8 cellular contexts compared by ENCODE assay signal in the genomic region with DNA sequence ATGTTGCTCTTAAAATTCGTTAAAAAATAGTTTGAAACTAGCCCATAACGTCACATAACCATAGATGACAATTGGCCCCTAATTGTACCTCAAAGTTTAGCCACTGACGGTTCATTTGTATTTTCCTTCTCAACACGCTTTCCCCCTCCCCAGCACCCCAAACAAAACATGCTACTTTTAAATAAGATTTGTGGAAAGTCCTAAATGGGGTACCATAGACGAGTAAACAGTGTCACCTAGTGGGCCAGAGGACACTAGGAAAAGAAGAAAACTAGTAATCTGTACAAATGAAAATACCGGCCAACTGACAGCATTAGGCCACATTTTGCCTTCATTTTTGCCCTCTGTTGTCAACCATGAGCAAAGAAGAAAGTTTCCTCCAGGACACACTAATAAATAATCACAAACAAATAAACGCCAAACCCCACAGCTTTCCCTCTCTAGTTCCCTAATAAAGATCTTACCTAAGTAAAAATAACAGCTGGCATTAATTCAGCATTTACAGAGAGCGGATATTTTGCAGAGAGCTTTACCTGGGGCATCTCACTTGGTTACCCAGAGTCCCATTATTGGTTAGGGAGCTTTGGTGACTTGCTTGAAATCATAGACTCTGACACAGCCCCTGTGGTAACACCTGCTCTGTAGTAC.
DNase-seq lines count a peak whose midpoint lies in the region; ATAC-seq and TF ChIP-seq lines count a peak whose summit lies in the region.

No MANE protein-coding gene starts in this region.

- H3K4me3 ChIP-seq in epithelial cell of esophagus (ENCODE audit: low read length): no peak overlapping the region
- H3K4me3 ChIP-seq in retinal pigment epithelial cell (ENCODE audit: low read length): no peak overlapping the region

- TF ChIP-seq CTCF in epithelial cell of esophagus (IDR thresholded peaks at IDR 0.05; ENCODE audit: insufficient read depth, low read depth, low read length, missing control alignments) (peak; percentile 72), retinal pigment epithelial cell (conservative IDR thresholded peaks at IDR 0.05; ENCODE audit: low read depth, low read length) (peak; percentile 71)

- DNase-seq in NOMO-1 treated with DMSO at 0.1 percent for 48 hours (lab: John Stamatoyannopoulos, UW; ENCODE audit: unreplicated experiment): peak; percentile 17
- DNase-seq in NOMO-1 treated with dmso at 0.1 percent for 144 hours (lab: John Stamatoyannopoulos, UW; ENCODE audit: unreplicated experiment): no peak
- peak; percentile 88 for DNase-seq in NCI-H69 (lab: John Stamatoyannopoulos, UW)
- DNase-seq in epithelial cell of esophagus (ENCODE audit: low read depth): peak; percentile 67
- DNase-seq in retinal pigment epithelial cell (ENCODE audit: low read depth): no peak
- DNase-seq in SIG-M5 (lab: John Stamatoyannopoulos, UW): no peak
- DNase-seq in central memory CD4-positive, alpha-beta T cell: no peak

- no peak for ATAC-seq in HG03565 (IDR thresholded peaks at IDR 0.05; ENCODE audit: unreplicated experiment)

Comparison
In these comparisons a context has a peak if more than half of its experiments do, and no peak if none do; other contexts are left out.
1. DNase-seq: peak in NOMO-1 treated with DMSO at 0.1 percent for 48 hours (single experiment), NCI-H69 (single experiment) and epithelial cell of esophagus (single experiment); none in NOMO-1 treated with dmso at 0.1 percent for 144 hours (single experiment), retinal pigment epithelial cell (single experiment), SIG-M5 (single experiment) and central memory CD4-positive, alpha-beta T cell (single experiment).